ENCODE assay signal across 1 cellular context in genomic region chr9:134286513-134287245, GRCh38.
TF ChIP-seq lines count a peak whose summit lies in the region.

No MANE protein-coding gene starts in this region.

TF ChIP-seq in SK-N-SH treated with all-trans-retinoic acid at 6 μM for 48 hours, 23 proteins besides CTCF, POLR2A, EP300 and RAD21 (continued from another document):
- TF ChIP-seq POU6F1 (CRISPR knock-in tag; IDR thresholded peaks at IDR 0.05; ENCODE audit: borderline replicate concordance, low read depth), result no peak
- no peak for TF ChIP-seq ZNF8 (CRISPR knock-in tag; IDR thresholded peaks at IDR 0.05)
- TF ChIP-seq TCF4 (CRISPR knock-in tag; IDR thresholded peaks at IDR 0.05; ENCODE audit: borderline replicate concordance), result no peak
- TF ChIP-seq CREB5 (CRISPR knock-in tag; IDR thresholded peaks at IDR 0.05; ENCODE audit: low read depth), result no peak
- TF ChIP-seq CSDC2 (CRISPR knock-in tag; IDR thresholded peaks at IDR 0.05), result no peak
- TF ChIP-seq RARB (CRISPR knock-in tag; IDR thresholded peaks at IDR 0.05), result no peak
- no peak for TF ChIP-seq GLIS3 (CRISPR knock-in tag; IDR thresholded peaks at IDR 0.05)
- TF ChIP-seq ZNF70 (CRISPR knock-in tag; IDR thresholded peaks at IDR 0.05), result no peak
- TF ChIP-seq SNAI2 (CRISPR knock-in tag; IDR thresholded peaks at IDR 0.05), result no peak
- TF ChIP-seq ARNTL (CRISPR knock-in tag; IDR thresholded peaks at IDR 0.05; ENCODE audit: borderline replicate concordance, low read depth), result no peak
- TF ChIP-seq TSHZ2 (CRISPR knock-in tag; IDR thresholded peaks at IDR 0.05), result no peak
- TF ChIP-seq OSR1 (CRISPR knock-in tag; IDR thresholded peaks at IDR 0.05), result no peak
- TF ChIP-seq ZNF565 (CRISPR knock-in tag; conservative IDR thresholded peaks at IDR 0.05; ENCODE audit: low read depth), result no peak
